ENCODE assay signal across 13 cellular contexts in genomic region chr1:54481201-54481884, GRCh38.
DNase-seq lines count a peak whose midpoint lies in the region; ATAC-seq and TF ChIP-seq lines count a peak whose summit lies in the region.
"Had no signal": no experiment of that assay in that cellular context is flagged by ENCODE, and none has a peak within 500 bp of the region (broad histone marks: within the 10 kb centered on the region; RNA-seq: fewer than 3 reads in every experiment).

No MANE protein-coding gene starts in this region.

- no peak for TF ChIP-seq POLR2A in transverse colon (IDR thresholded peaks at IDR 0.05)

- no TSS peak for BruUV-seq in Caco-2 (replicated peaks; lab: Mats Ljungman, UMichigan)

- CTCF ChIA-PET in Caco-2 (lab: Charles Lee): no interaction called here

- WGBS in transverse colon (ENCODE audit: low coverage in 1 of 2), 2 donors: 63 to 80% methylated on average over 1 to 5 of the region's 5 CpGs

- POLR2A ChIA-PET in Caco-2 (lab: Charles Lee): no interaction called here

- ATAC-seq in left lung (peak; percentile 42), HG03025 (IDR thresholded peaks at IDR 0.05; ENCODE audit: low FRiP score, unreplicated experiment) (no peak)

- H3K9me3 ChIP-seq in left lung: no peaks in the 10 kb centered on the region
- H3K9me3 ChIP-seq in transverse colon: no peaks in the 10 kb centered on the region
- no peaks in the 10 kb centered on the region for H3K9me3 ChIP-seq in Caco-2
- H3K9me3 ChIP-seq: heart left ventricle, SJCRH30 had no signal

- H3K4me3 Mint-ChIP-seq in activated T-cell treated with anti-CD3 and anti-CD28 coated beads, Interleukin-2, amount 50 U/mL, for 24 hours: no peak overlapping the region
- H3K4me3 Mint-ChIP-seq in T-helper 2 cell treated with Interferon-gamma antibody and Interleukin-4, amounts not matched to agents 5 μg/mL and 100 μg/mL, for 36 hours: peak overlapping the region; percentile 56
- H3K4me3 Mint-ChIP-seq in Caco-2 (ENCODE audit: unreplicated experiment): no peak overlapping the region

- no peaks in the 10 kb centered on the region for H3K36me3 Mint-ChIP-seq in activated T-cell treated with anti-CD3 and anti-CD28 coated beads, Interleukin-2, amount 50 U/mL, for 24 hours (ENCODE audit: low read depth)
- H3K36me3 Mint-ChIP-seq in T-helper 2 cell treated with Interferon-gamma antibody and Interleukin-4, amounts not matched to agents 5 μg/mL and 100 μg/mL, for 36 hours (ENCODE audit: low read depth): no peaks in the 10 kb centered on the region
- H3K36me3 Mint-ChIP-seq in Caco-2 (ENCODE audit: insufficient read depth, unreplicated experiment): no peaks in the 10 kb centered on the region

- H3K36me3 ChIP-seq in left lung (no peaks in the 10 kb centered on the region), transverse colon (no peaks in the 10 kb centered on the region), Caco-2 (ENCODE audit: control insufficient read depth, insufficient read depth, low read length) (no peaks in the 10 kb centered on the region)
- H3K36me3 ChIP-seq: heart left ventricle, SJCRH30 had no signal

- in situ Hi-C loops in transverse colon (cut with MboI; ENCODE audit: low pct_ligation_motif_present in 1 of 4, low pct_unique_long_range_greater_than_20kb in 1 of 4, low sequenced_read_pairs in 3 of 4): loop anchor here in 1 of 4 donors (10.0 to 25.0 kb wide), 2 partner anchors 67 to 369 kb away; no protein-coding TSS in a partner anchor

- H3K27me3 ChIP-seq in left lung (no peaks in the 10 kb centered on the region), transverse colon (no peaks in the 10 kb centered on the region), Caco-2 (replicated peaks; ENCODE audit: control insufficient read depth, insufficient read depth, low read length) (no peaks in the 10 kb centered on the region)
- H3K27me3 ChIP-seq: heart left ventricle had no signal

- H3K27ac Mint-ChIP-seq in activated T-cell treated with anti-CD3 and anti-CD28 coated beads, Interleukin-2, amount 50 U/mL, for 24 hours: peak overlapping the region; percentile 1
- H3K27ac Mint-ChIP-seq in T-helper 2 cell treated with Interferon-gamma antibody and Interleukin-4, amounts not matched to agents 5 μg/mL and 100 μg/mL, for 36 hours: peak overlapping the region; percentile 33
- no peak overlapping the region for H3K27ac Mint-ChIP-seq in Caco-2 (ENCODE audit: unreplicated experiment)

- no peak overlapping the region for H3K4me3 ChIP-seq in left lung
- H3K4me3 ChIP-seq in transverse colon: no peak overlapping the region
- H3K4me3 ChIP-seq in Caco-2 (ENCODE audit: low read depth, low read length): no peak overlapping the region
- H3K4me3 ChIP-seq: heart left ventricle, SJCRH30 had no signal

- intact Hi-C loops in left lung (cut with DNase I): no loop called here
- intact Hi-C loops in transverse colon (cut with DNase I; ENCODE audit: low total_unique reads): no loop called here
- intact Hi-C loops in Caco-2 (cut with micrococcal nuclease; ENCODE audit: unreplicated experiment): no loop called here
- intact Hi-C loops in posterior vena cava (cut with DNase I): loop anchor here in 1 of 2 donors (10.0 kb wide), 2 partner anchors 397 to 627 kb away; no protein-coding TSS in a partner anchor

- H3K4me1 ChIP-seq in left lung (peaks cover 0 to 23% of the 10 kb centered on the region in 2 donors), transverse colon (peaks cover 2 to 28% (median 12%) of the 10 kb centered on the region in 4 donors), Caco-2 (peaks cover 6% of the 10 kb centered on the region; the same call in 1 of the 2 replicates)

- H3K27ac ChIP-seq in left lung (no peak overlapping the region), transverse colon (no peak overlapping the region)
- H3K27ac ChIP-seq: heart left ventricle, SJCRH30 had no signal

- H3K27me3 Mint-ChIP-seq in activated T-cell treated with anti-CD3 and anti-CD28 coated beads, Interleukin-2, amount 50 U/mL, for 24 hours: no peaks in the 10 kb centered on the region
- peaks cover 12% of the 10 kb centered on the region for H3K27me3 Mint-ChIP-seq in T-helper 2 cell treated with Interferon-gamma antibody and Interleukin-4, amounts not matched to agents 5 μg/mL and 100 μg/mL, for 36 hours (ENCODE audit: low read depth)
- H3K27me3 Mint-ChIP-seq in Caco-2 (ENCODE audit: insufficient read depth, unreplicated experiment): no peaks in the 10 kb centered on the region

- TF ChIP-seq EP300 in transverse colon (IDR thresholded peaks at IDR 0.05; ENCODE audit: low read depth): no peak

- DNase-seq in activated T-cell treated with anti-CD3 and anti-CD28 coated beads, Interleukin-2, amount 50 U/mL, for 24 hours: no peak
- no peak for DNase-seq in activated T-cell treated with anti-CD3 and anti-CD28 coated beads, Interleukin-2, amount 50 U/mL, for 1 hour
- no peak for DNase-seq in T-helper 2 cell treated with Interferon-gamma antibody and Interleukin-4, amounts not matched to agents 5 μg/mL and 100 μg/mL, for 36 hours (ENCODE audit: low spot score)
- no peak for DNase-seq in left lung
- peak; percentile 74 for DNase-seq in transverse colon
- DNase-seq in Caco-2: no peak
- no peak for DNase-seq in posterior vena cava (ENCODE audit: low spot score)
- DNase-seq: cerebellar nuclear complex; heart left ventricle; NCI-H345; stimulated activated CD8-positive, alpha-beta memory T cell treated with anti-CD3 and anti-CD28 coated beads, Interleukin-4, amount 100 ng/mL, for 48 hours had no signal

- no peaks in the 10 kb centered on the region for H3K9me3 Mint-ChIP-seq in activated T-cell treated with anti-CD3 and anti-CD28 coated beads, Interleukin-2, amount 50 U/mL, for 24 hours
- no peaks in the 10 kb centered on the region for H3K9me3 Mint-ChIP-seq in T-helper 2 cell treated with Interferon-gamma antibody and Interleukin-4, amounts not matched to agents 5 μg/mL and 100 μg/mL, for 36 hours
- H3K9me3 Mint-ChIP-seq in Caco-2 (ENCODE audit: unreplicated experiment): no peaks in the 10 kb centered on the region

- TF ChIP-seq CTCF in left lung (IDR thresholded peaks at IDR 0.05): no peak
- TF ChIP-seq CTCF in transverse colon (IDR thresholded peaks at IDR 0.05): no peak
- no peak for TF ChIP-seq CTCF in Caco-2 (IDR thresholded peaks at IDR 0.05; ENCODE audit: insufficient read depth in 1 of 2, low read depth in 1 of 2, low read length in 1 of 2, severe bottlenecking in 1 of 2, unreplicated experiment in 1 of 2)

- peaks cover 55% of the 10 kb centered on the region for H3K4me1 Mint-ChIP-seq in activated T-cell treated with anti-CD3 and anti-CD28 coated beads, Interleukin-2, amount 50 U/mL, for 24 hours (ENCODE audit: low read depth)
- H3K4me1 Mint-ChIP-seq in T-helper 2 cell treated with Interferon-gamma antibody and Interleukin-4, amounts not matched to agents 5 μg/mL and 100 μg/mL, for 36 hours (ENCODE audit: low read depth): peaks cover 30% of the 10 kb centered on the region
- peaks cover 13% of the 10 kb centered on the region for H3K4me1 Mint-ChIP-seq in Caco-2 (ENCODE audit: low read depth, unreplicated experiment)
